ENCODE assay signal across 1 cellular context in the genomic region with DNA sequence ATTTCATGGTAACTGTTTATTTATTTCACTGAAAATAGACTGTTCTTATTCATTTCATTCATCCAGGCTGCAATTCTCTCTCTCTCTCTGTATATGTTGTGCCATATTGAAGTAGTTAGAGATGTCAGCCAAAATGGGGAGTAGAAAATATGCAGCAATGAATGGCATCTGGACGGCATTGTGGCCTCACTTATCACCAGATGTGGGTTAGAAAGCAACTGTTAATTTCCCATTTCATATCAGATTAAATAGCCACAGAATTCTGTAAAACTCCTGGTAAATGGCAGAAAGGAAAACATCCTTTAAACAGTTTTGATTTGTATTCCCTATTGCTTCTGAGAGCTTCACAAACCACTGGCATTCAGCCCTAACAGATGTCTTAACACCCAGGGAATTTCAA.
TF ChIP-seq lines count a peak whose summit lies in the region.

No MANE protein-coding gene starts in this region.

TF ChIP-seq in H1, 55 proteins besides CTCF, POLR2A, EP300 and RAD21 (continued from another document):
- TF ChIP-seq USF2 (IDR thresholded peaks at IDR 0.05; ENCODE audit: low read length) (no peak), CHD2 (IDR thresholded peaks at IDR 0.05; ENCODE audit: low read length) (no peak), SIN3A (conservative IDR thresholded peaks at IDR 0.05 in 1 of 2, IDR thresholded peaks at IDR 0.05 in 1 of 2; ENCODE audit: low read depth in 1 of 2, low read length in 2 of 2) (no peak), POLR2AphosphoS5 (IDR thresholded peaks at IDR 0.05; ENCODE audit: low read depth, low read length) (no peak), SP4 (IDR thresholded peaks at IDR 0.05; ENCODE audit: low read length) (no peak), YY1 (IDR thresholded peaks at IDR 0.05; ENCODE audit: low read depth, low read length) (no peak), TCF12 (IDR thresholded peaks at IDR 0.05; ENCODE audit: low read depth, low read length) (no peak), CEBPB (IDR thresholded peaks at IDR 0.05; ENCODE audit: low read depth, low read length) (no peak), SIX5 (IDR thresholded peaks at IDR 0.05; ENCODE audit: low read depth, low read length) (no peak), MAFK (IDR thresholded peaks at IDR 0.05; ENCODE audit: low read depth, low read length) (no peak), NRF1 (IDR thresholded peaks at IDR 0.05; ENCODE audit: low read depth, low read length) (no peak), SIRT6 (IDR thresholded peaks at IDR 0.05; ENCODE audit: low read length) (no peak)
- TF ChIP-seq, protein P1, sequence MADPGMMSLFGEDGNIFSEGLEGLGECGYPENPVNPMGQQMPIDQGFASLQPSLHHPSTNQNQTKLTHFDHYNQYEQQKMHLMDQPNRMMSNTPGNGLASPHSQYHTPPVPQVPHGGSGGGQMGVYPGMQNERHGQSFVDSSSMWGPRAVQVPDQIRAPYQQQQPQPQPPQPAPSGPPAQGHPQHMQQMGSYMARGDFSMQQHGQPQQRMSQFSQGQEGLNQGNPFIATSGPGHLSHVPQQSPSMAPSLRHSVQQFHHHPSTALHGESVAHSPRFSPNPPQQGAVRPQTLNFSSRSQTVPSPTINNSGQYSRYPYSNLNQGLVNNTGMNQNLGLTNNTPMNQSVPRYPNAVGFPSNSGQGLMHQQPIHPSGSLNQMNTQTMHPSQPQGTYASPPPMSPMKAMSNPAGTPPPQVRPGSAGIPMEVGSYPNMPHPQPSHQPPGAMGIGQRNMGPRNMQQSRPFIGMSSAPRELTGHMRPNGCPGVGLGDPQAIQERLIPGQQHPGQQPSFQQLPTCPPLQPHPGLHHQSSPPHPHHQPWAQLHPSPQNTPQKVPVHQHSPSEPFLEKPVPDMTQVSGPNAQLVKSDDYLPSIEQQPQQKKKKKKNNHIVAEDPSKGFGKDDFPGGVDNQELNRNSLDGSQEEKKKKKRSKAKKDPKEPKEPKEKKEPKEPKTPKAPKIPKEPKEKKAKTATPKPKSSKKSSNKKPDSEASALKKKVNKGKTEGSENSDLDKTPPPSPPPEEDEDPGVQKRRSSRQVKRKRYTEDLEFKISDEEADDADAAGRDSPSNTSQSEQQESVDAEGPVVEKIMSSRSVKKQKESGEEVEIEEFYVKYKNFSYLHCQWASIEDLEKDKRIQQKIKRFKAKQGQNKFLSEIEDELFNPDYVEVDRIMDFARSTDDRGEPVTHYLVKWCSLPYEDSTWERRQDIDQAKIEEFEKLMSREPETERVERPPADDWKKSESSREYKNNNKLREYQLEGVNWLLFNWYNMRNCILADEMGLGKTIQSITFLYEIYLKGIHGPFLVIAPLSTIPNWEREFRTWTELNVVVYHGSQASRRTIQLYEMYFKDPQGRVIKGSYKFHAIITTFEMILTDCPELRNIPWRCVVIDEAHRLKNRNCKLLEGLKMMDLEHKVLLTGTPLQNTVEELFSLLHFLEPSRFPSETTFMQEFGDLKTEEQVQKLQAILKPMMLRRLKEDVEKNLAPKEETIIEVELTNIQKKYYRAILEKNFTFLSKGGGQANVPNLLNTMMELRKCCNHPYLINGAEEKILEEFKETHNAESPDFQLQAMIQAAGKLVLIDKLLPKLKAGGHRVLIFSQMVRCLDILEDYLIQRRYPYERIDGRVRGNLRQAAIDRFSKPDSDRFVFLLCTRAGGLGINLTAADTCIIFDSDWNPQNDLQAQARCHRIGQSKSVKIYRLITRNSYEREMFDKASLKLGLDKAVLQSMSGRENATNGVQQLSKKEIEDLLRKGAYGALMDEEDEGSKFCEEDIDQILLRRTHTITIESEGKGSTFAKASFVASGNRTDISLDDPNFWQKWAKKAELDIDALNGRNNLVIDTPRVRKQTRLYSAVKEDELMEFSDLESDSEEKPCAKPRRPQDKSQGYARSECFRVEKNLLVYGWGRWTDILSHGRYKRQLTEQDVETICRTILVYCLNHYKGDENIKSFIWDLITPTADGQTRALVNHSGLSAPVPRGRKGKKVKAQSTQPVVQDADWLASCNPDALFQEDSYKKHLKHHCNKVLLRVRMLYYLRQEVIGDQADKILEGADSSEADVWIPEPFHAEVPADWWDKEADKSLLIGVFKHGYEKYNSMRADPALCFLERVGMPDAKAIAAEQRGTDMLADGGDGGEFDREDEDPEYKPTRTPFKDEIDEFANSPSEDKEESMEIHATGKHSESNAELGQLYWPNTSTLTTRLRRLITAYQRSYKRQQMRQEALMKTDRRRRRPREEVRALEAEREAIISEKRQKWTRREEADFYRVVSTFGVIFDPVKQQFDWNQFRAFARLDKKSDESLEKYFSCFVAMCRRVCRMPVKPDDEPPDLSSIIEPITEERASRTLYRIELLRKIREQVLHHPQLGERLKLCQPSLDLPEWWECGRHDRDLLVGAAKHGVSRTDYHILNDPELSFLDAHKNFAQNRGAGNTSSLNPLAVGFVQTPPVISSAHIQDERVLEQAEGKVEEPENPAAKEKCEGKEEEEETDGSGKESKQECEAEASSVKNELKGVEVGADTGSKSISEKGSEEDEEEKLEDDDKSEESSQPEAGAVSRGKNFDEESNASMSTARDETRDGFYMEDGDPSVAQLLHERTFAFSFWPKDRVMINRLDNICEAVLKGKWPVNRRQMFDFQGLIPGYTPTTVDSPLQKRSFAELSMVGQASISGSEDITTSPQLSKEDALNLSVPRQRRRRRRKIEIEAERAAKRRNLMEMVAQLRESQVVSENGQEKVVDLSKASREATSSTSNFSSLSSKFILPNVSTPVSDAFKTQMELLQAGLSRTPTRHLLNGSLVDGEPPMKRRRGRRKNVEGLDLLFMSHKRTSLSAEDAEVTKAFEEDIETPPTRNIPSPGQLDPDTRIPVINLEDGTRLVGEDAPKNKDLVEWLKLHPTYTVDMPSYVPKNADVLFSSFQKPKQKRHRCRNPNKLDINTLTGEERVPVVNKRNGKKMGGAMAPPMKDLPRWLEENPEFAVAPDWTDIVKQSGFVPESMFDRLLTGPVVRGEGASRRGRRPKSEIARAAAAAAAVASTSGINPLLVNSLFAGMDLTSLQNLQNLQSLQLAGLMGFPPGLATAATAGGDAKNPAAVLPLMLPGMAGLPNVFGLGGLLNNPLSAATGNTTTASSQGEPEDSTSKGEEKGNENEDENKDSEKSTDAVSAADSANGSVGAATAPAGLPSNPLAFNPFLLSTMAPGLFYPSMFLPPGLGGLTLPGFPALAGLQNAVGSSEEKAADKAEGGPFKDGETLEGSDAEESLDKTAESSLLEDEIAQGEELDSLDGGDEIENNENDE (IDR thresholded peaks at IDR 0.05; ENCODE audit: insufficient replicate concordance, low read length): no peak
- TF ChIP-seq, protein P2, sequence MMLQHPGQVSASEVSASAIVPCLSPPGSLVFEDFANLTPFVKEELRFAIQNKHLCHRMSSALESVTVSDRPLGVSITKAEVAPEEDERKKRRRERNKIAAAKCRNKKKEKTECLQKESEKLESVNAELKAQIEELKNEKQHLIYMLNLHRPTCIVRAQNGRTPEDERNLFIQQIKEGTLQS (IDR thresholded peaks at IDR 0.05; ENCODE audit: insufficient read depth, low read depth, low read length): no peak
